In genomic region chr17:47009759-47010594, GRCh38 we compare ENCODE assay signal across 19 cellular contexts. TPM values are rescaled to one million over a fixed set of nuclear protein-coding genes. Genes with fewer than 3 reads are reported as not detected.
DNase-seq lines count a peak whose midpoint lies in the region; ATAC-seq and TF ChIP-seq lines count a peak whose summit lies in the region.
"Had no signal": no experiment of that assay in that cellular context is flagged by ENCODE, and none has a peak within 500 bp of the region (broad histone marks: within the 10 kb centered on the region; RNA-seq: fewer than 3 reads in every experiment).

No MANE protein-coding gene starts in this region.

- peak; percentile 33 for DNase-seq in Daoy (ENCODE audit: low read depth)
- DNase-seq in HT1080 (ENCODE audit: low read depth) = peak; percentile 9
- peak; percentile 70 for DNase-seq in endodermal cell
- peak; percentile 58 for DNase-seq in islet precursor cell
- DNase-seq in AG20443 (ENCODE audit: low spot score) = no peak
- DNase-seq in activated CD4-positive, alpha-beta T cell treated with anti-CD3 and anti-CD28 coated beads for 48 hours = no peak
- no peak for DNase-seq in DMS153 treated with DMSO at 0.1 percent for 48 hours (lab: John Stamatoyannopoulos, UW; ENCODE audit: unreplicated experiment)
- DNase-seq: AML-193, DMS 273 treated with DMSO at 0.1 percent for 48 hours, H7, KG1, NCI-H146, NCI-H2081, NCI-H510A treated with DMSO at 0.1 percent for 48 hours had no signal

- no peaks in the 10 kb centered on the region for H3K36me3 ChIP-seq in endodermal cell (ENCODE audit: control insufficient read depth, insufficient read depth, low read length)
- H3K36me3 ChIP-seq: SJSA1 had no signal

- ATAC-seq in HG03354 (IDR thresholded peaks at IDR 0.05; ENCODE audit: poor library complexity, severe bottlenecking, unreplicated experiment) = no peak

- 89 to 94% methylated on average over 9 to 14 of the region's 14 CpGs for WGBS in endodermal cell (ENCODE audit: insufficient coverage in 1 of 2, insufficient read length in 1 of 2), 2 experiments

- H3K9me3 Mint-ChIP-seq in endodermal cell = no peaks in the 10 kb centered on the region
- H3K9me3 Mint-ChIP-seq: CD14-positive monocyte had no signal

- no peak overlapping the region for H3K9ac ChIP-seq in endodermal cell (ENCODE audit: extremely low read depth, low read length, poor library complexity, severe bottlenecking)

- no peak overlapping the region for H3K27ac ChIP-seq in endodermal cell (ENCODE audit: low read depth, low read length)
- H3K27ac ChIP-seq: RWPE1, SJSA1 had no signal

- H3K27me3 Mint-ChIP-seq in endodermal cell (ENCODE audit: insufficient read depth) = peaks cover 5% of the 10 kb centered on the region

- H3K27me3 ChIP-seq in endodermal cell (ENCODE audit: control insufficient read depth, insufficient read depth, low read length, poor library complexity, severe bottlenecking) = no peaks in the 10 kb centered on the region
- H3K27me3 ChIP-seq: SJSA1 had no signal

- no peaks in the 10 kb centered on the region for H3K9me3 ChIP-seq in endodermal cell (ENCODE audit: control insufficient read depth, low read length)
- H3K9me3 ChIP-seq: SJSA1 had no signal

- no peak for TF ChIP-seq CTCF in endodermal cell (conservative IDR thresholded peaks at IDR 0.05)

- no peaks in the 10 kb centered on the region for H3K4me1 ChIP-seq in endodermal cell (ENCODE audit: control insufficient read depth, insufficient read depth, low read length)

- no peaks in the 10 kb centered on the region for H3K4me1 Mint-ChIP-seq in endodermal cell
- H3K4me1 Mint-ChIP-seq: CD14-positive monocyte had no signal

- H3K4me3 Mint-ChIP-seq in endodermal cell = no peak overlapping the region
- H3K4me3 Mint-ChIP-seq: CD14-positive monocyte had no signal

- no peak overlapping the region for H3K27ac Mint-ChIP-seq in endodermal cell
- H3K27ac Mint-ChIP-seq: CD14-positive monocyte had no signal

- no peak overlapping the region for H3K4me3 ChIP-seq in endodermal cell (ENCODE audit: low read length)
- H3K4me3 ChIP-seq: SJSA1 had no signal

- no peaks in the 10 kb centered on the region for H3K36me3 Mint-ChIP-seq in endodermal cell (ENCODE audit: low read depth)

RNA-seq across cellular contexts. Expression of gene RPRML, which starts 30.9 kb away (rescaled TPM):
- total RNA-seq in Daoy (2014; rRNA removed; shearing (Covaris generic)) = 0.27 and 0.29 TPM in 2 replicates
- 0.07 TPM in 1 of 2 replicates, not detected in the other for total RNA-seq in HT1080 (2014; rRNA removed; shearing (Covaris generic))
- 0.36 and 0.49 TPM in 2 replicates for polyA plus RNA-seq in HT1080 (2015; cell fraction: cytosol; rRNA removed)
- not detected in 2 replicates for polyA plus RNA-seq in HT1080 (2015; cell fraction: nucleus; rRNA removed)
- total RNA-seq in endodermal cell = under 1 TPM in 1 of 2 donors, not detected in 1; 0.31 TPM
- 6.1 TPM for polyA plus RNA-seq in endodermal cell (2013, experiment 1 of 2)
- 4.6 TPM for polyA plus RNA-seq in endodermal cell (2013, experiment 2 of 2)
- total RNA-seq: A673, SJSA1 had no signal
- polyA plus RNA-seq: CD14-positive monocyte had no signal

Comparison
In these comparisons a context has a peak if more than half of its experiments do, and no peak if none do; other contexts are left out.
1. DNase-seq: peak in Daoy (single experiment), HT1080 (single experiment), endodermal cell (single experiment) and islet precursor cell (single experiment); none in AG20443 (single experiment), activated CD4-positive, alpha-beta T cell treated with anti-CD3 and anti-CD28 coated beads for 48 hours (single experiment) and DMS153 treated with DMSO at 0.1 percent for 48 hours (single experiment).